Comparison of ENCODE assay signal across 12 cellular contexts in genomic region chr5:132413567-132413966, GRCh38. TPM values are rescaled to one million over a fixed set of nuclear protein-coding genes. Genes with fewer than 3 reads are reported as not detected.
DNase-seq lines count a peak whose midpoint lies in the region; ATAC-seq and TF ChIP-seq lines count a peak whose summit lies in the region.
"Had no signal": no experiment of that assay in that cellular context is flagged by ENCODE, and none has a peak within 500 bp of the region (broad histone marks: within the 10 kb centered on the region; RNA-seq: fewer than 3 reads in every experiment).

No MANE protein-coding gene starts in this region.

- H3K9ac ChIP-seq in BLaER1: no peak overlapping the region
- H3K9ac ChIP-seq in GM23248: no peak overlapping the region

- H3K4me1 Mint-ChIP-seq in activated naive CD8-positive, alpha-beta T cell treated with anti-CD3 and anti-CD28 coated beads, Interleukin-2, amount 50 U/mL, for 24 hours: peaks cover 86% of the 10 kb centered on the region
- H3K4me1 Mint-ChIP-seq in naive thymus-derived CD8-positive, alpha-beta T cell: peaks cover 31 to 92% (median 75%) of the 10 kb centered on the region in 4 donors

- H4K20me1 ChIP-seq in BLaER1: no peaks in the 10 kb centered on the region
- no peaks in the 10 kb centered on the region for H4K20me1 ChIP-seq in GM23248 (ENCODE audit: insufficient read depth)

- H3K36me3 Mint-ChIP-seq in activated naive CD8-positive, alpha-beta T cell treated with anti-CD3 and anti-CD28 coated beads, Interleukin-2, amount 50 U/mL, for 24 hours (ENCODE audit: low read depth): peaks cover 12% of the 10 kb centered on the region
- peaks cover 0 to 23% (median 5%) of the 10 kb centered on the region in 3 donors for H3K36me3 Mint-ChIP-seq in naive thymus-derived CD8-positive, alpha-beta T cell

- ATAC-seq in activated naive CD8-positive, alpha-beta T cell treated with anti-CD3 and anti-CD28 coated beads, Interleukin-2, amount 50 U/mL, for 24 hours: no peak
- ATAC-seq in naive thymus-derived CD8-positive, alpha-beta T cell: no peak
- ATAC-seq in GM19397 (IDR thresholded peaks at IDR 0.05; ENCODE audit: unreplicated experiment): no peak

- H3K27ac ChIP-seq in BLaER1 (peak overlapping the region; percentile 99; the same call in 1 of the 2 replicates), GM23248 (peak overlapping the region; percentile 39; the same call in 1 of the 2 replicates)

- H3K9me3 Mint-ChIP-seq in activated naive CD8-positive, alpha-beta T cell treated with anti-CD3 and anti-CD28 coated beads, Interleukin-2, amount 50 U/mL, for 24 hours: no peaks in the 10 kb centered on the region
- peaks cover 0 to under 1% (median 0%) of the 10 kb centered on the region in 9 donors for H3K9me3 Mint-ChIP-seq in naive thymus-derived CD8-positive, alpha-beta T cell

- no peak overlapping the region for H2AFZ ChIP-seq in GM23248

- POLR2A ChIA-PET in naive thymus-derived CD8-positive, alpha-beta T cell (lab: Charles Lee): interaction anchor here (0.6 to 6.2 kb wide), 3 partner anchors 13 to 76 kb away, joined by 3 to 79 read pairs (median 3); partner anchors contain the start of gene IRF1

- peak overlapping the region; percentile 96; the same call in 1 of the 2 replicates for H3K4me2 ChIP-seq in BLaER1
- H3K4me2 ChIP-seq in GM23248 (ENCODE audit: unreplicated experiment): no peak overlapping the region

- DNase-seq in GM23248 (no peak), NCI-H1694 treated with DMSO at 0.1 percent for 48 hours (lab: John Stamatoyannopoulos, UW) (no peak), foreskin fibroblast (no peak), EL (no peak)
- no peak for DNase-seq in activated naive CD8-positive, alpha-beta T cell treated with anti-CD3 and anti-CD28 coated beads, Interleukin-2, amount 50 U/mL, for 24 hours
- no peak for DNase-seq in naive thymus-derived CD8-positive, alpha-beta T cell
- DNase-seq: colonic mucosa, NCI-H69, small intestine, SW 1271 had no signal

- no peaks in the 10 kb centered on the region for H3K27me3 Mint-ChIP-seq in activated naive CD8-positive, alpha-beta T cell treated with anti-CD3 and anti-CD28 coated beads, Interleukin-2, amount 50 U/mL, for 24 hours
- H3K27me3 Mint-ChIP-seq in naive thymus-derived CD8-positive, alpha-beta T cell: no peaks in the 10 kb centered on the region

- H3K4me3 Mint-ChIP-seq in activated naive CD8-positive, alpha-beta T cell treated with anti-CD3 and anti-CD28 coated beads, Interleukin-2, amount 50 U/mL, for 24 hours: peak overlapping the region; percentile 87
- peak overlapping the region in 9 of 10 donors; percentile 66 to 99 (median 98) for H3K4me3 Mint-ChIP-seq in naive thymus-derived CD8-positive, alpha-beta T cell

- H3K36me3 ChIP-seq in BLaER1: no peaks in the 10 kb centered on the region
- H3K36me3 ChIP-seq in GM23248 (ENCODE audit: low read depth): no peaks in the 10 kb centered on the region
- H3K36me3 ChIP-seq: colonic mucosa had no signal

- H3K4me3 ChIP-seq in BLaER1 (no peak overlapping the region), GM23248 (no peak overlapping the region), foreskin fibroblast (ENCODE audit: low read depth in 1 of 2, low read length in 2 of 2) (no peak overlapping the region)
- H3K4me3 ChIP-seq: colonic mucosa had no signal

- H3K4me1 ChIP-seq in BLaER1 (peaks cover 86% of the 10 kb centered on the region), GM23248 (ENCODE audit: insufficient read depth) (peaks cover 34% of the 10 kb centered on the region)

- no peaks in the 10 kb centered on the region for H3K27me3 ChIP-seq in BLaER1
- H3K27me3 ChIP-seq in GM23248 (replicated peaks; ENCODE audit: insufficient read depth): no peaks in the 10 kb centered on the region
- H3K27me3 ChIP-seq: colonic mucosa had no signal

- TF ChIP-seq CTCF in foreskin fibroblast (IDR thresholded peaks at IDR 0.05; ENCODE audit: low read depth, low read length): no peak

- H3K27ac Mint-ChIP-seq in activated naive CD8-positive, alpha-beta T cell treated with anti-CD3 and anti-CD28 coated beads, Interleukin-2, amount 50 U/mL, for 24 hours: peak overlapping the region; percentile 93
- H3K27ac Mint-ChIP-seq in naive thymus-derived CD8-positive, alpha-beta T cell: peak overlapping the region; percentile 46 to 99 (median 98)

- peaks cover 38% of the 10 kb centered on the region for H3K79me2 ChIP-seq in GM23248 (ENCODE audit: insufficient read depth)

- H3K9me3 ChIP-seq in BLaER1 (0 out of 2 replicates have a peak, but pooled peaks cover 4% of the 10 kb centered on the region), GM23248 (ENCODE audit: low read depth) (no peaks in the 10 kb centered on the region)
- H3K9me3 ChIP-seq: colonic mucosa had no signal

- peaks cover 26% of the 10 kb centered on the region; the same call in 1 of the 2 replicates for H3F3A ChIP-seq in GM23248 (ENCODE audit: insufficient read depth)

- in situ Hi-C loops in GM23248 (cut with MboI): no loop called here

- H3K9me2 ChIP-seq in GM23248 (ENCODE audit: insufficient read depth): no peaks in the 10 kb centered on the region

RNA-seq across cellular contexts. Expression of gene SLC22A5, which starts 44.1 kb away (rescaled TPM):
- total RNA-seq in GM23248 (2014; rRNA removed; shearing (Covaris generic)): 1.9 and 3.0 TPM in 2 replicates
- polyA plus RNA-seq in GM23248 (2016; fragmentation: Nextera tagmentation; extraction: Ambion mirVana): 1.7 and 2.4 TPM in 2 replicates
- total RNA-seq in naive thymus-derived CD8-positive, alpha-beta T cell: 10 to 100 TPM in 1 of 2 experiments, 1 to 10 TPM in 1; 9.9 to 11.1 TPM
- polyA plus RNA-seq in naive thymus-derived CD8-positive, alpha-beta T cell: 1 to 10 TPM; 1.9 to 3.2 (median 2.0) TPM
